In the genomic region with DNA sequence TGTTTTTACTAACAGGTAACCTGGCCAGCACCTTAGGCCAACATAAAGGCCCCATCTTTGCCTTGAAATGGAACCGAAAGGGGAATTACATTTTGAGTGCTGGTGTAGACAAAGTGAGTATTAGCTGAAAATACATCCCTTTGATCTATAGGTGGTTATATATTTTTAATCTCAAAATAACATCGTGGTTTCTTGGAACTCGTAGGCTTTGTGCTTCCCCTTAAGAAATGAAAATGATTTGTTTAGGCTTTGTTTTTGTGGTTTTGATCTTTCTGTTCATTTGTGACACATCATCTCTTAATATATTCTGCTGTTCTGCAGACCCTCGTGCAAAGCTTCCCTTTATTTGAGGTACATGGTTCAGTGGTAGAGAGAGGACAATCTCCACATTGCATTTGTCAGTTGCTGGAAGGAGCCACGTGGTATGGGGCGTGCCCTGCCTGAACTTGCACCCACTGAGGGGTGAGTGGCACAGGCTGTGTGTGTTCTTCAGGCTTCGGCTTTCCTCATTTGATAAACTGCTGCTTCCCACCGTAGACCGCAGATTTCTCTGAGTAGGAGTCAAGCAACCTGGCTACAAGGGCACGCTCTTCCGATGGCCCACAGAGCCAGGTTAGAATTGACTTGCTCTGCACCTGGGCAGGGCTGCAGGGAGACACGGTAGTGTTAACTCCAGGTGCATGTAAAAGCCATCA, we compare ENCODE assay signal across 26 cellular contexts.
"Had no signal": no experiment of that assay in that cellular context is flagged by ENCODE, and none has a peak within 500 bp of the region (broad histone marks: within the 10 kb centered on the region; RNA-seq: fewer than 3 reads in every experiment).

No MANE protein-coding gene starts in this region.

- H3K4me3 Mint-ChIP-seq: IgD-negative memory B cell had no signal

- H3K27ac ChIP-seq: HL-60, KMS-11, PC-9, Peyer's patch, SJSA1, SK-N-MC had no signal

- H3K9ac ChIP-seq: KMS-11 had no signal

- H2AFZ ChIP-seq: PC-9 had no signal

- FAIRE-seq: HTR-8/SVneo, K562 had no signal

- ATAC-seq: K562, Right ventricle myocardium inferior had no signal

- H3K27ac Mint-ChIP-seq: IgD-negative memory B cell had no signal

- H3K36me3 ChIP-seq: Peyer's patch had no signal

- H3K4me1 ChIP-seq: Peyer's patch, SJSA1 had no signal

- H3K27me3 Mint-ChIP-seq: IgD-negative memory B cell had no signal

- H3K27me3 ChIP-seq: Peyer's patch, SJSA1 had no signal

- DNase-seq: Kasumi-1, MM.1S, NCI-H1092 treated with DMSO at 0.1 percent for 48 hours, NCI-H1436, NCI-H187, NCI-H2029, NCI-H2081 treated with DMSO at 0.1 percent for 48 hours, NCI-H2171, NCI-H226, NCI-H446, NCI-H510A, NCI-H524 treated with DMSO at 0.1 percent for 48 hours, NCI-H69, NCI-H774, OCI-M1, PC-9, Peyer's patch, SHP77 treated with DMSO at 0.1 percent for 48 hours had no signal

- H3K4me2 ChIP-seq: KMS-11, PC-9 had no signal

- H3K9me3 ChIP-seq: Peyer's patch, SJSA1 had no signal

- H3K4me3 ChIP-seq: K562, PC-9, Peyer's patch, SJSA1, SK-N-MC had no signal

- H3K9me3 Mint-ChIP-seq: IgD-negative memory B cell had no signal
